In the genomic region with DNA sequence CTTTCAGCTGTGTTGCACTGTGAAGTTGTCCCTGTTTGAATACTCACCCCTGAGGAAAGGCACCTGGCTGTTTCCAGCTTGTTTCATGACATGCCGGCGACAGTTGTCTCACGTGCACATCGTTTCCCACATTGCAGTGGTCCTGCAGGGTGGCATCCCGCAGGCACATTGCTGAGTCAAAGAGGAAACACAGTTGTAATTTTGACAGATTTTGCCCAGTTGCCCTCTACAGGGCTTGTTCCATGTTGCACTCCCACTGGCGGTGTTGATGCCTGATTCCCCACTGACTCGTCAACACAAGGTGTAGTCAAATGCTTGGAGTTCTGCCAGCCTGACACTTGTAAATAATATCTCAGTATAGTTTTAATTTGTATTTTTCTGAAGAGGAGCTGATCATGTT, we compare ENCODE assay signal across 12 cellular contexts. TPM values are rescaled to one million over a fixed set of nuclear protein-coding genes. Genes with fewer than 3 reads are reported as not detected.
DNase-seq lines count a peak whose midpoint lies in the region; ATAC-seq and TF ChIP-seq lines count a peak whose summit lies in the region.
"Had no signal": no experiment of that assay in that cellular context is flagged by ENCODE, and none has a peak within 500 bp of the region (broad histone marks: within the 10 kb centered on the region; RNA-seq: fewer than 3 reads in every experiment).

No MANE protein-coding gene starts in this region.

- no peaks in the 10 kb centered on the region for H4K20me1 ChIP-seq in OCI-LY7 (ENCODE audit: insufficient read depth, low read length)

- no peaks in the 10 kb centered on the region for H3K36me3 ChIP-seq in upper lobe of right lung
- H3K36me3 ChIP-seq in OCI-LY7 (ENCODE audit: insufficient read depth, low read length), result no peaks in the 10 kb centered on the region

- H3K9me3 ChIP-seq in upper lobe of right lung (no peaks in the 10 kb centered on the region), OCI-LY7 (ENCODE audit: low read length) (no peaks in the 10 kb centered on the region)

- peak; percentile 22 for TF ChIP-seq CTCF in epithelial cell of proximal tubule (conservative IDR thresholded peaks at IDR 0.05; ENCODE audit: low read depth, low read length)
- TF ChIP-seq CTCF in upper lobe of right lung (IDR thresholded peaks at IDR 0.05), result peak; percentile 10
- no peak; the same call in 1 of the 2 replicates for TF ChIP-seq CTCF in OCI-LY7 (conservative IDR thresholded peaks at IDR 0.05; ENCODE audit: low read length)

- intact Hi-C loops in Right ventricle myocardium superior (cut with DNase I), result no loop called here
- intact Hi-C loops in Right ventricle myocardium inferior (cut with DNase I), result no loop called here
- intact Hi-C loops in upper lobe of right lung (cut with DNase I), result no loop called here
- intact Hi-C loops in OCI-LY7 (cut with micrococcal nuclease; ENCODE audit: unreplicated experiment), result no loop called here

- no peak overlapping the region for H3K4me2 ChIP-seq in OCI-LY7 (ENCODE audit: low read length)

- H3K79me2 ChIP-seq in OCI-LY7 (ENCODE audit: insufficient read depth, low read depth, low read length), result no peaks in the 10 kb centered on the region

- no peak for DNase-seq in Right ventricle myocardium superior
- DNase-seq in Right ventricle myocardium inferior (ENCODE audit: missing footprints), result no peak
- DNase-seq in NCI-H345 (lab: John Stamatoyannopoulos, UW), result peak; percentile 73
- no peak for DNase-seq in epithelial cell of proximal tubule (ENCODE audit: low read depth)
- no peak for DNase-seq in upper lobe of right lung
- DNase-seq in OCI-LY7 (ENCODE audit: low spot score), result no peak
- DNase-seq: activated T-cell treated with anti-CD3 and anti-CD28 coated beads, Interleukin-2, amount 50 U/mL, for 48 hours; CD4-positive, CD25-positive, alpha-beta regulatory T cell; NCI-H446 treated with DMSO at 0.1 percent for 48 hours; stimulated activated CD4-positive, alpha-beta T cell treated with anti-CD3 and anti-CD28 coated beads, Interleukin-2, amount 100 ng/mL, for 24 hours had no signal

- H3K4me1 ChIP-seq in upper lobe of right lung (peaks cover 26% of the 10 kb centered on the region), OCI-LY7 (ENCODE audit: insufficient read depth, low read length, poor library complexity, severe bottlenecking) (no peaks in the 10 kb centered on the region)

- BruUV-seq in OCI-LY7 (replicated peaks; lab: Mats Ljungman, UMichigan), result no TSS peak

- no peak overlapping the region for H2AFZ ChIP-seq in OCI-LY7 (ENCODE audit: low read length)

- H3K4me3 ChIP-seq in epithelial cell of proximal tubule (ENCODE audit: low read depth, low read length) (no peak overlapping the region), upper lobe of right lung (no peak overlapping the region), OCI-LY7 (ENCODE audit: low read depth, low read length, poor library complexity, severe bottlenecking) (no peak overlapping the region)

- CTCF ChIA-PET in OCI-LY7 (lab: Charles Lee; ENCODE audit: unreplicated experiment), result no interaction called here

- POLR2A ChIA-PET in OCI-LY7 (lab: Charles Lee), result no interaction called here

- H3K9me2 ChIP-seq in OCI-LY7 (ENCODE audit: insufficient read depth, low read length), result no peaks in the 10 kb centered on the region

- ATAC-seq in Right ventricle myocardium superior (ENCODE audit: poor library complexity) (peak; percentile 24), Right ventricle myocardium inferior (no peak), upper lobe of right lung (no peak), GM18511 (IDR thresholded peaks at IDR 0.05; ENCODE audit: unreplicated experiment) (no peak), HG03097 (IDR thresholded peaks at IDR 0.05; ENCODE audit: low FRiP score, unreplicated experiment) (no peak)

- H3K27me3 ChIP-seq in upper lobe of right lung, result no peaks in the 10 kb centered on the region

- H3K27ac ChIP-seq in upper lobe of right lung, result no peak overlapping the region
- no peak overlapping the region for H3K27ac ChIP-seq in OCI-LY7 (ENCODE audit: low read depth, low read length, poor library complexity, severe bottlenecking)

RNA-seq across cellular contexts. Expression of gene EPN2, which starts 23.8 kb away (rescaled TPM):
- total RNA-seq in Right ventricle myocardium superior (91.0 TPM), Right ventricle myocardium inferior (85.5 TPM), epithelial cell of proximal tubule (14.2 and 26.4 TPM in 2 replicates), upper lobe of right lung (54.5 TPM), OCI-LY7 (2022) (20.4 and 25.0 TPM in 2 replicates)
- 20.1 and 28.8 TPM in 2 replicates for total RNA-seq in OCI-LY7 (2014; rRNA removed; shearing (Covaris generic))
